In genomic region chr2:47402805-47403691, GRCh38 we compare ENCODE assay signal across 1 cellular context.
TF ChIP-seq lines count a peak whose summit lies in the region.

Gene MSH2 (plus strand): TSS chr2:47403156. CDS start chr2:47403192, 36 bp downstream.

TF ChIP-seq in HepG2, 621 proteins besides CTCF, POLR2A, EP300 and RAD21 (continued from another document and continues in another):
- TF ChIP-seq FOXO4 (CRISPR knock-in tag; conservative IDR thresholded peaks at IDR 0.05) (peak; percentile 99), THAP9 (CRISPR knock-in tag; IDR thresholded peaks at IDR 0.05; ENCODE audit: borderline replicate concordance) (peak; percentile 91), ETS1 (CRISPR knock-in tag; IDR thresholded peaks at IDR 0.05) (peak; percentile 96; the same call in 1 of the 2 replicates), CBX2 (IDR thresholded peaks at IDR 0.05; ENCODE audit: low read depth, low read length) (no peak), CBX2 (CRISPR knock-in tag; IDR thresholded peaks at IDR 0.05; ENCODE audit: low read depth) (no peak), ZNF30 (CRISPR knock-in tag; IDR thresholded peaks at IDR 0.05) (peak; percentile 94; the same call in 1 of the 2 replicates), AHR (CRISPR knock-in tag; IDR thresholded peaks at IDR 0.05) (peak; percentile 69; the same call in 1 of the 2 replicates), ZNF770 (CRISPR knock-in tag; IDR thresholded peaks at IDR 0.05) (peak; percentile 65; the same call in 1 of the 2 replicates), MIER3 (CRISPR knock-in tag; IDR thresholded peaks at IDR 0.05; ENCODE audit: borderline replicate concordance) (peak; percentile 78; the same call in 1 of the 2 replicates), ZZZ3 (CRISPR knock-in tag; IDR thresholded peaks at IDR 0.05; ENCODE audit: borderline replicate concordance) (no peak; the same call in 1 of the 2 replicates), NBN (conservative IDR thresholded peaks at IDR 0.05) (no peak), ZNF746 (CRISPR knock-in tag; IDR thresholded peaks at IDR 0.05) (peak; percentile 63), HDAC2 (CRISPR knock-in tag; IDR thresholded peaks at IDR 0.05) (peak; percentile 61; the same call in 1 of the 2 replicates), FLYWCH1 (CRISPR knock-in tag; IDR thresholded peaks at IDR 0.05) (no peak), ARID2 (CRISPR knock-in tag; IDR thresholded peaks at IDR 0.05; ENCODE audit: borderline replicate concordance) (peak; percentile 99), CCAR2 (optimal IDR thresholded peaks at IDR 0.05; ENCODE audit: low read depth, low read length) (no peak), ZNF761 (CRISPR knock-in tag; conservative IDR thresholded peaks at IDR 0.05) (peak; percentile 81), SAP130 (CRISPR knock-in tag; IDR thresholded peaks at IDR 0.05; ENCODE audit: low read depth) (peak; percentile 92), U2AF1 (optimal IDR thresholded peaks at IDR 0.05; ENCODE audit: low read depth, low read length) (no peak), UBTF (CRISPR knock-in tag; IDR thresholded peaks at IDR 0.05) (peak; percentile 88), JUNB (CRISPR knock-in tag; IDR thresholded peaks at IDR 0.05; ENCODE audit: borderline replicate concordance) (peak; percentile 1; the same call in 1 of the 2 replicates), ARID4A (CRISPR knock-in tag; IDR thresholded peaks at IDR 0.05; ENCODE audit: borderline replicate concordance) (peak; percentile 97), LCORL (IDR thresholded peaks at IDR 0.05) (no peak), LCORL (CRISPR knock-in tag; IDR thresholded peaks at IDR 0.05) (peak; percentile 83), HINFP (CRISPR knock-in tag; IDR thresholded peaks at IDR 0.05; ENCODE audit: low read depth) (peak; percentile 91), CENPT (CRISPR knock-in tag; IDR thresholded peaks at IDR 0.05; ENCODE audit: low read depth) (0 out of 2 replicates have a peak, but pooled peaks have one; percentile 61), DMAP1 (CRISPR knock-in tag; IDR thresholded peaks at IDR 0.05) (peak; percentile 95), ZNF362 (CRISPR knock-in tag; IDR thresholded peaks at IDR 0.05; ENCODE audit: borderline replicate concordance) (peak; percentile 61), ZNF251 (CRISPR knock-in tag; IDR thresholded peaks at IDR 0.05) (0 out of 2 replicates have a peak, but pooled peaks have one; percentile 35), ZNF562 (CRISPR knock-in tag; IDR thresholded peaks at IDR 0.05; ENCODE audit: borderline replicate concordance) (no peak), IKZF4 (CRISPR knock-in tag; IDR thresholded peaks at IDR 0.05; ENCODE audit: borderline replicate concordance, low read depth, not compliant biosample characterization) (peak; percentile 66), SIX4 (CRISPR knock-in tag; IDR thresholded peaks at IDR 0.05) (no peak), KLF9 (CRISPR knock-in tag; IDR thresholded peaks at IDR 0.05; ENCODE audit: low read depth) (peak; percentile 88), ZNF225 (CRISPR knock-in tag; IDR thresholded peaks at IDR 0.05) (0 out of 2 replicates have a peak, but pooled peaks have one; percentile 81), SIN3B (IDR thresholded peaks at IDR 0.05; ENCODE audit: low read length) (no peak), JUN (CRISPR knock-in tag; IDR thresholded peaks at IDR 0.05) (no peak; the same call in 1 of the 2 replicates), ZFP82 (CRISPR knock-in tag; IDR thresholded peaks at IDR 0.05; ENCODE audit: borderline replicate concordance) (peak; percentile 89), ZNF550 (CRISPR knock-in tag; IDR thresholded peaks at IDR 0.05; ENCODE audit: borderline replicate concordance) (no peak), MTF2 (CRISPR knock-in tag; IDR thresholded peaks at IDR 0.05; ENCODE audit: borderline replicate concordance) (no peak; the same call in 1 of the 2 replicates), ZFP62 (CRISPR knock-in tag; IDR thresholded peaks at IDR 0.05) (peak; percentile 84; the same call in 1 of the 2 replicates), WIZ (CRISPR knock-in tag; IDR thresholded peaks at IDR 0.05) (peak; percentile 96), HNF4A (CRISPR knock-in tag; IDR thresholded peaks at IDR 0.05) (0 out of 2 replicates have a peak, but pooled peaks have one; percentile 17), ZNF879 (CRISPR knock-in tag; IDR thresholded peaks at IDR 0.05) (peak; percentile 97), TOPORS (CRISPR knock-in tag; IDR thresholded peaks at IDR 0.05) (peak; percentile 99), ZBTB46 (CRISPR knock-in tag; IDR thresholded peaks at IDR 0.05; ENCODE audit: borderline replicate concordance) (no peak)
